1 cellular context compared by ENCODE assay signal in the genomic region with DNA sequence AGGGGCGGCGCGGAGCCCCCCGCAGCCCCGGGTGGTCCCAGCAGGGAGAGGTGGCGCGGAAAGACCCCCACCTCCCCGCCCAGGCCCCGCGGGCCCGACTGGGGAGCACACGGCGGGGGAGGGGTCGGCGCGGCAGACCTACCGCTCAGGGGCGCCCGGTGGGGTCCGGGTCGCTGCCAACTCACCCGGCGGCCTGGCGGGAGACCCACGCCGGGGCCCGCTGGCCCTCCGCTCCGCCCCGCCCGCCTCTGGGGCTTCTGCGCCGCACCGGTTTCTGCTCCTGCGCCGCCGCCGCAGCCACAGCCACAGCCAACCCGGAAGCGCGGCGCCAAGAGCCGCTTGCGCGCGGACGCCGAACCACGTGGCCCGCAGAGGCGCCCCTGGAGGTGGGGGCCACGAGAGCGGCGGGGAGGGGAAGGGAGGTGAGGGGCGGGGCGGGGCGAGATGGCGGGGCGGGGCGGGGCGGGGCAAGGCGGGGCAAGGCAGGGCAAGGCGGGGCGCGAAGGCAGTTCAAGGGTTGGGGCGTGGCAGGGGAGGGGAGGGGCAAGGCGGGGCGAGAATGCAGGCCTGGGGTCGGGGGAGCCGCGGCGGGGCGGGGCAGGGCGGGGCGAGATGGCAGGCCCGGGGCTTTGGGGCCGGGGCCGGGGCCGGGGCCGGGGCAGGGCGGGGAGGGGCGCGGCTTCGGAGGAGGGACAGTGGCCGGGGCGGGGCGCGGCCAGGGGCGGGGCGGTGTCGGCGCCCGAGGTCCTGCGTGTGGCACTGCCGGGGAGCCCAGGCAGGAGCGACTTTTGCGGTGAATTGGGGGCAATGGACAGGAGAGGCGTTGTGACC.
TF ChIP-seq lines count a peak whose summit lies in the region.

ZBTB24 (minus strand) TSS at position 307 of the 831 bp plus-strand sequence. CDS start 1,193 bp downstream, outside the sequence.

TF ChIP-seq in K562, 482 proteins besides CTCF, POLR2A, EP300 and RAD21 (continued from another document and continues in another):
- TF ChIP-seq HCFC1 (IDR thresholded peaks at IDR 0.05; ENCODE audit: low read depth, low read length) (0 out of 2 replicates have a peak, but pooled peaks have one; percentile 34), LARP7 (IDR thresholded peaks at IDR 0.05) (no peak), ZNF668 (CRISPR knock-in tag; IDR thresholded peaks at IDR 0.05) (no peak), MGA (IDR thresholded peaks at IDR 0.05) (no peak), BRD9 (IDR thresholded peaks at IDR 0.05; ENCODE audit: low read depth, partially characterized antibody) (peak; percentile 3), NR2C2 (CRISPR knock-in tag; IDR thresholded peaks at IDR 0.05) (no peak), NR2C2 (tag; IDR thresholded peaks at IDR 0.05) (peak; percentile 65; the same call in 1 of the 2 replicates), IRF9 (tag; IDR thresholded peaks at IDR 0.05) (no peak), ZNF174 (CRISPR knock-in tag; IDR thresholded peaks at IDR 0.05) (no peak), KAT8 (IDR thresholded peaks at IDR 0.05; ENCODE audit: low read depth) (no peak), JUN (IDR thresholded peaks at IDR 0.05; ENCODE audit: borderline replicate concordance, low read depth, low read length) (no peak), JUN (CRISPR knock-in tag; IDR thresholded peaks at IDR 0.05; ENCODE audit: borderline replicate concordance) (no peak), WHSC1 (IDR thresholded peaks at IDR 0.05; ENCODE audit: low read length) (no peak), PCBP1 (IDR thresholded peaks at IDR 0.05; ENCODE audit: low read depth, low read length, poor library complexity, severe bottlenecking) (peak; percentile 56), NFE2L1 (tag; IDR thresholded peaks at IDR 0.05; ENCODE audit: borderline replicate concordance, low read depth) (no peak), NFXL1 (CRISPR knock-in tag; IDR thresholded peaks at IDR 0.05) (no peak), ETV5 (CRISPR knock-in tag; IDR thresholded peaks at IDR 0.05; ENCODE audit: low read depth) (no peak), ZNF146 (CRISPR knock-in tag; IDR thresholded peaks at IDR 0.05; ENCODE audit: unreplicated experiment) (no peak), TRIM28 (IDR thresholded peaks at IDR 0.05) (no peak), ZFPM2 (CRISPR knock-in tag; IDR thresholded peaks at IDR 0.05) (no peak), HMBOX1 (IDR thresholded peaks at IDR 0.05) (no peak), ZBTB17 (CRISPR knock-in tag; IDR thresholded peaks at IDR 0.05) (no peak), ERF (CRISPR knock-in tag; IDR thresholded peaks at IDR 0.05) (no peak), FIP1L1 (IDR thresholded peaks at IDR 0.05; ENCODE audit: low read depth, low read length, poor library complexity, severe bottlenecking) (no peak), ZBTB5 (IDR thresholded peaks at IDR 0.05) (no peak), RB1 (IDR thresholded peaks at IDR 0.05; ENCODE audit: low read depth) (peak; percentile 86), NCOA6 (IDR thresholded peaks at IDR 0.05) (no peak), KLF10 (CRISPR knock-in tag; IDR thresholded peaks at IDR 0.05) (no peak), ZNF263 (CRISPR knock-in tag; IDR thresholded peaks at IDR 0.05; ENCODE audit: borderline replicate concordance) (no peak)
- TF ChIP-seq, protein P1, sequence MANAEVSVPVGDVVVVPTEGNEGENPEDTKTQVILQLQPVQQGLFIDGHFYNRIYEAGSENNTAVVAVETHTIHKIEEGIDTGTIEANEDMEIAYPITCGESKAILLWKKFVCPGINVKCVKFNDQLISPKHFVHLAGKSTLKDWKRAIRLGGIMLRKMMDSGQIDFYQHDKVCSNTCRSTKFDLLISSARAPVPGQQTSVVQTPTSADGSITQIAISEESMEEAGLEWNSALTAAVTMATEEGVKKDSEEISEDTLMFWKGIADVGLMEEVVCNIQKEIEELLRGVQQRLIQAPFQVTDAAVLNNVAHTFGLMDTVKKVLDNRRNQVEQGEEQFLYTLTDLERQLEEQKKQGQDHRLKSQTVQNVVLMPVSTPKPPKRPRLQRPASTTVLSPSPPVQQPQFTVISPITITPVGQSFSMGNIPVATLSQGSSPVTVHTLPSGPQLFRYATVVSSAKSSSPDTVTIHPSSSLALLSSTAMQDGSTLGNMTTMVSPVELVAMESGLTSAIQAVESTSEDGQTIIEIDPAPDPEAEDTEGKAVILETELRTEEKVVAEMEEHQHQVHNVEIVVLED (CRISPR knock-in tag; IDR thresholded peaks at IDR 0.05) = peak; percentile 89
- TF ChIP-seq, protein P2, sequence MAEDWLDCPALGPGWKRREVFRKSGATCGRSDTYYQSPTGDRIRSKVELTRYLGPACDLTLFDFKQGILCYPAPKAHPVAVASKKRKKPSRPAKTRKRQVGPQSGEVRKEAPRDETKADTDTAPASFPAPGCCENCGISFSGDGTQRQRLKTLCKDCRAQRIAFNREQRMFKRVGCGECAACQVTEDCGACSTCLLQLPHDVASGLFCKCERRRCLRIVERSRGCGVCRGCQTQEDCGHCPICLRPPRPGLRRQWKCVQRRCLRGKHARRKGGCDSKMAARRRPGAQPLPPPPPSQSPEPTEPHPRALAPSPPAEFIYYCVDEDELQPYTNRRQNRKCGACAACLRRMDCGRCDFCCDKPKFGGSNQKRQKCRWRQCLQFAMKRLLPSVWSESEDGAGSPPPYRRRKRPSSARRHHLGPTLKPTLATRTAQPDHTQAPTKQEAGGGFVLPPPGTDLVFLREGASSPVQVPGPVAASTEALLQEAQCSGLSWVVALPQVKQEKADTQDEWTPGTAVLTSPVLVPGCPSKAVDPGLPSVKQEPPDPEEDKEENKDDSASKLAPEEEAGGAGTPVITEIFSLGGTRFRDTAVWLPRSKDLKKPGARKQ (CRISPR knock-in tag; IDR thresholded peaks at IDR 0.05) = no peak
- TF ChIP-seq, protein P3, sequence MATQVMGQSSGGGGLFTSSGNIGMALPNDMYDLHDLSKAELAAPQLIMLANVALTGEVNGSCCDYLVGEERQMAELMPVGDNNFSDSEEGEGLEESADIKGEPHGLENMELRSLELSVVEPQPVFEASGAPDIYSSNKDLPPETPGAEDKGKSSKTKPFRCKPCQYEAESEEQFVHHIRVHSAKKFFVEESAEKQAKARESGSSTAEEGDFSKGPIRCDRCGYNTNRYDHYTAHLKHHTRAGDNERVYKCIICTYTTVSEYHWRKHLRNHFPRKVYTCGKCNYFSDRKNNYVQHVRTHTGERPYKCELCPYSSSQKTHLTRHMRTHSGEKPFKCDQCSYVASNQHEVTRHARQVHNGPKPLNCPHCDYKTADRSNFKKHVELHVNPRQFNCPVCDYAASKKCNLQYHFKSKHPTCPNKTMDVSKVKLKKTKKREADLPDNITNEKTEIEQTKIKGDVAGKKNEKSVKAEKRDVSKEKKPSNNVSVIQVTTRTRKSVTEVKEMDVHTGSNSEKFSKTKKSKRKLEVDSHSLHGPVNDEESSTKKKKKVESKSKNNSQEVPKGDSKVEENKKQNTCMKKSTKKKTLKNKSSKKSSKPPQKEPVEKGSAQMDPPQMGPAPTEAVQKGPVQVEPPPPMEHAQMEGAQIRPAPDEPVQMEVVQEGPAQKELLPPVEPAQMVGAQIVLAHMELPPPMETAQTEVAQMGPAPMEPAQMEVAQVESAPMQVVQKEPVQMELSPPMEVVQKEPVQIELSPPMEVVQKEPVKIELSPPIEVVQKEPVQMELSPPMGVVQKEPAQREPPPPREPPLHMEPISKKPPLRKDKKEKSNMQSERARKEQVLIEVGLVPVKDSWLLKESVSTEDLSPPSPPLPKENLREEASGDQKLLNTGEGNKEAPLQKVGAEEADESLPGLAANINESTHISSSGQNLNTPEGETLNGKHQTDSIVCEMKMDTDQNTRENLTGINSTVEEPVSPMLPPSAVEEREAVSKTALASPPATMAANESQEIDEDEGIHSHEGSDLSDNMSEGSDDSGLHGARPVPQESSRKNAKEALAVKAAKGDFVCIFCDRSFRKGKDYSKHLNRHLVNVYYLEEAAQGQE (CRISPR knock-in tag; IDR thresholded peaks at IDR 0.05; ENCODE audit: low read depth) = no peak
